ENCODE assay signal across 8 cellular contexts in genomic region chr7:24728503-24729364, GRCh38. TPM values are rescaled to one million over a fixed set of nuclear protein-coding genes. Genes with fewer than 3 reads are reported as not detected.
DNase-seq lines count a peak whose midpoint lies in the region; ATAC-seq and TF ChIP-seq lines count a peak whose summit lies in the region.

No MANE protein-coding gene starts in this region.

- peaks cover 14% of the 10 kb centered on the region for H3K4me1 Mint-ChIP-seq in activated T-helper 17 cell treated with anti-CD3 and anti-CD28 coated beads, Interleukin-2, amount 50 U/mL, for 72 hours
- no peaks in the 10 kb centered on the region for H3K4me1 Mint-ChIP-seq in endothelial cell (ENCODE audit: unreplicated experiment)
- H3K4me1 Mint-ChIP-seq in stimulated activated memory B cell treated with anti-CD40 and anti-IgM and Interleukin-4, amounts not matched to agents 10 μg/mL and 1 μg/mL and 100 μg/mL, for 72 hours, result peaks cover 17% of the 10 kb centered on the region

- H3K36me3 Mint-ChIP-seq in activated T-helper 17 cell treated with anti-CD3 and anti-CD28 coated beads, Interleukin-2, amount 50 U/mL, for 72 hours (ENCODE audit: low read depth), result no peaks in the 10 kb centered on the region
- H3K36me3 Mint-ChIP-seq in endothelial cell (ENCODE audit: low read depth, unreplicated experiment), result no peaks in the 10 kb centered on the region
- no peaks in the 10 kb centered on the region for H3K36me3 Mint-ChIP-seq in stimulated activated memory B cell treated with anti-CD40 and anti-IgM and Interleukin-4, amounts not matched to agents 10 μg/mL and 1 μg/mL and 100 μg/mL, for 72 hours

- H3K4me3 Mint-ChIP-seq in activated T-helper 17 cell treated with anti-CD3 and anti-CD28 coated beads, Interleukin-2, amount 50 U/mL, for 72 hours, result peak overlapping the region; percentile 45
- no peak overlapping the region for H3K4me3 Mint-ChIP-seq in endothelial cell (ENCODE audit: unreplicated experiment)
- no peak overlapping the region for H3K4me3 Mint-ChIP-seq in stimulated activated memory B cell treated with anti-CD40 and anti-IgM and Interleukin-4, amounts not matched to agents 10 μg/mL and 1 μg/mL and 100 μg/mL, for 72 hours

- peak; percentile 41 for ATAC-seq in GM21447 (IDR thresholded peaks at IDR 0.05; ENCODE audit: unreplicated experiment)
- peak; percentile 63 for ATAC-seq in activated T-helper 17 cell treated with anti-CD3 and anti-CD28 coated beads, Interleukin-2, amount 50 U/mL, for 72 hours (replicated peaks)
- no peak for ATAC-seq in activated CD4-positive, CD25-positive, alpha-beta regulatory T cell treated with anti-CD3 and anti-CD28 coated beads, Interleukin-2, amount 50 U/mL, for 24 hours
- no peak for ATAC-seq in stimulated activated memory B cell treated with anti-CD40 and anti-IgM and Interleukin-4, amounts not matched to agents 10 μg/mL and 1 μg/mL and 100 μg/mL, for 72 hours
- no peak for ATAC-seq in GM21528 (IDR thresholded peaks at IDR 0.05; ENCODE audit: low FRiP score, unreplicated experiment)

- no peak overlapping the region for H3K27ac Mint-ChIP-seq in activated T-helper 17 cell treated with anti-CD3 and anti-CD28 coated beads, Interleukin-2, amount 50 U/mL, for 72 hours
- no peak overlapping the region for H3K27ac Mint-ChIP-seq in endothelial cell (ENCODE audit: unreplicated experiment)
- H3K27ac Mint-ChIP-seq in stimulated activated memory B cell treated with anti-CD40 and anti-IgM and Interleukin-4, amounts not matched to agents 10 μg/mL and 1 μg/mL and 100 μg/mL, for 72 hours, result no peak overlapping the region

- TF ChIP-seq CTCF in AG10803 (conservative IDR thresholded peaks at IDR 0.05; ENCODE audit: low read length) (no peak), right atrium auricular region (IDR thresholded peaks at IDR 0.05) (no peak), endothelial cell (IDR thresholded peaks at IDR 0.05; ENCODE audit: unreplicated experiment) (no peak)

- no peaks in the 10 kb centered on the region for H3K36me3 ChIP-seq in right atrium auricular region

- peak overlapping the region in 1 of 2 donors; percentile 48 for H3K27ac ChIP-seq in right atrium auricular region

- H3K4me3 ChIP-seq in AG10803 (ENCODE audit: low read length), result no peak overlapping the region
- H3K4me3 ChIP-seq in right atrium auricular region, result no peak overlapping the region

- no peaks in the 10 kb centered on the region for H3K27me3 ChIP-seq in right atrium auricular region

- H3K9me3 Mint-ChIP-seq in activated T-helper 17 cell treated with anti-CD3 and anti-CD28 coated beads, Interleukin-2, amount 50 U/mL, for 72 hours, result no peaks in the 10 kb centered on the region
- H3K9me3 Mint-ChIP-seq in endothelial cell (ENCODE audit: unreplicated experiment), result no peaks in the 10 kb centered on the region
- H3K9me3 Mint-ChIP-seq in stimulated activated memory B cell treated with anti-CD40 and anti-IgM and Interleukin-4, amounts not matched to agents 10 μg/mL and 1 μg/mL and 100 μg/mL, for 72 hours, result peaks cover 3% of the 10 kb centered on the region

- peaks cover 25% of the 10 kb centered on the region for H3K27me3 Mint-ChIP-seq in activated T-helper 17 cell treated with anti-CD3 and anti-CD28 coated beads, Interleukin-2, amount 50 U/mL, for 72 hours
- H3K27me3 Mint-ChIP-seq in endothelial cell (ENCODE audit: unreplicated experiment), result no peaks in the 10 kb centered on the region
- H3K27me3 Mint-ChIP-seq in stimulated activated memory B cell treated with anti-CD40 and anti-IgM and Interleukin-4, amounts not matched to agents 10 μg/mL and 1 μg/mL and 100 μg/mL, for 72 hours, result peaks cover 22% of the 10 kb centered on the region

- H3K9me3 ChIP-seq in right atrium auricular region, result no peaks in the 10 kb centered on the region

- H3K4me1 ChIP-seq in right atrium auricular region, result peaks cover 0 to 17% of the 10 kb centered on the region in 2 donors

- peak; percentile 54 for DNase-seq in AG10803 (ENCODE audit: low read depth)
- peak; percentile 60 for DNase-seq in right atrium auricular region (ENCODE audit: low spot score)
- DNase-seq in endothelial cell (ENCODE audit: low spot score), result no peak

RNA-seq across cellular contexts. Expression of gene GSDME, which starts 28.5 kb away (rescaled TPM):
- 1 to 10 TPM in 1 of 2 donors, under 1 TPM in 1; 0.50 to 1.6 TPM for total RNA-seq in activated T-helper 17 cell treated with anti-CD3 and anti-CD28 coated beads, Interleukin-2, amount 50 U/mL, for 72 hours
- 10 to 100 TPM in 1 of 2 donors, 1 to 10 TPM in 1; 7.7 to 11.9 TPM for total RNA-seq in right atrium auricular region
- total RNA-seq in endothelial cell (ENCODE audit: unreplicated experiment), result 4.4 TPM

Comparison
In these comparisons a context has a peak if more than half of its experiments do, and no peak if none do; other contexts are left out.
1. ATAC-seq: peak in GM21447 (single experiment) and activated T-helper 17 cell treated with anti-CD3 and anti-CD28 coated beads, Interleukin-2, amount 50 U/mL, for 72 hours (single experiment); none in activated CD4-positive, CD25-positive, alpha-beta regulatory T cell treated with anti-CD3 and anti-CD28 coated beads, Interleukin-2, amount 50 U/mL, for 24 hours (0 of 2), stimulated activated memory B cell treated with anti-CD40 and anti-IgM and Interleukin-4, amounts not matched to agents 10 μg/mL and 1 μg/mL and 100 μg/mL, for 72 hours (single experiment) and GM21528 (single experiment).